In genomic region chr10:3802526-3803002, GRCh38 we compare ENCODE assay signal across 1 cellular context.
TF ChIP-seq lines count a peak whose summit lies in the region.

No MANE protein-coding gene starts in this region.

TF ChIP-seq in HEK293, 187 proteins besides CTCF, POLR2A, EP300 and RAD21 (continued from another document):
- 0 out of 2 replicates have a peak, but pooled peaks have one; percentile 37 for TF ChIP-seq ZNF707 (tag by site-specific recombination; IDR thresholded peaks at IDR 0.05)
- TF ChIP-seq ZNF843 (tag by site-specific recombination; IDR thresholded peaks at IDR 0.05) = no peak
TF ChIP-seq in HEK293: peak in this region for 9.
